1 cellular context compared by ENCODE assay signal in the genomic region with DNA sequence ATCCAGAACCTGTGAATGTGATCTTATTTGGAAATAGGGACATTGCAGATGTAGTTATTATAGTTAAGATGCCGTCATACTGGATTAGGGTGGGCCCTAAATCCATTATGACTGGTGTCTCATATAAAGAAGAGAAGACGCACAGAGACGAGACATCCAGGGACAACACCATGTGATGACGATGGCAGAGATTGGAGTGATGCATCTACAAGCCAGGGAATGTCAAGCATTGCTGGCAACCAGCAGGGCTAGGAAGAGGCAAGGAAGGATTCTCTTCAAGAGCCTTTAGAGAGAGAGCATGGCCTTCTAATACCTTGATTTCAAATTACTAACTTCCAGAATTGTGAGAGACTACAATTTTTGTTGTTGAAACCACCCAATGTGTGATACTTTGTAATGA.
TF ChIP-seq lines count a peak whose summit lies in the region.

No MANE protein-coding gene starts in this region.

TF ChIP-seq in GM23338, 12 proteins besides CTCF, POLR2A, EP300 and RAD21 (continued from another document):
- TF ChIP-seq, protein P1, sequence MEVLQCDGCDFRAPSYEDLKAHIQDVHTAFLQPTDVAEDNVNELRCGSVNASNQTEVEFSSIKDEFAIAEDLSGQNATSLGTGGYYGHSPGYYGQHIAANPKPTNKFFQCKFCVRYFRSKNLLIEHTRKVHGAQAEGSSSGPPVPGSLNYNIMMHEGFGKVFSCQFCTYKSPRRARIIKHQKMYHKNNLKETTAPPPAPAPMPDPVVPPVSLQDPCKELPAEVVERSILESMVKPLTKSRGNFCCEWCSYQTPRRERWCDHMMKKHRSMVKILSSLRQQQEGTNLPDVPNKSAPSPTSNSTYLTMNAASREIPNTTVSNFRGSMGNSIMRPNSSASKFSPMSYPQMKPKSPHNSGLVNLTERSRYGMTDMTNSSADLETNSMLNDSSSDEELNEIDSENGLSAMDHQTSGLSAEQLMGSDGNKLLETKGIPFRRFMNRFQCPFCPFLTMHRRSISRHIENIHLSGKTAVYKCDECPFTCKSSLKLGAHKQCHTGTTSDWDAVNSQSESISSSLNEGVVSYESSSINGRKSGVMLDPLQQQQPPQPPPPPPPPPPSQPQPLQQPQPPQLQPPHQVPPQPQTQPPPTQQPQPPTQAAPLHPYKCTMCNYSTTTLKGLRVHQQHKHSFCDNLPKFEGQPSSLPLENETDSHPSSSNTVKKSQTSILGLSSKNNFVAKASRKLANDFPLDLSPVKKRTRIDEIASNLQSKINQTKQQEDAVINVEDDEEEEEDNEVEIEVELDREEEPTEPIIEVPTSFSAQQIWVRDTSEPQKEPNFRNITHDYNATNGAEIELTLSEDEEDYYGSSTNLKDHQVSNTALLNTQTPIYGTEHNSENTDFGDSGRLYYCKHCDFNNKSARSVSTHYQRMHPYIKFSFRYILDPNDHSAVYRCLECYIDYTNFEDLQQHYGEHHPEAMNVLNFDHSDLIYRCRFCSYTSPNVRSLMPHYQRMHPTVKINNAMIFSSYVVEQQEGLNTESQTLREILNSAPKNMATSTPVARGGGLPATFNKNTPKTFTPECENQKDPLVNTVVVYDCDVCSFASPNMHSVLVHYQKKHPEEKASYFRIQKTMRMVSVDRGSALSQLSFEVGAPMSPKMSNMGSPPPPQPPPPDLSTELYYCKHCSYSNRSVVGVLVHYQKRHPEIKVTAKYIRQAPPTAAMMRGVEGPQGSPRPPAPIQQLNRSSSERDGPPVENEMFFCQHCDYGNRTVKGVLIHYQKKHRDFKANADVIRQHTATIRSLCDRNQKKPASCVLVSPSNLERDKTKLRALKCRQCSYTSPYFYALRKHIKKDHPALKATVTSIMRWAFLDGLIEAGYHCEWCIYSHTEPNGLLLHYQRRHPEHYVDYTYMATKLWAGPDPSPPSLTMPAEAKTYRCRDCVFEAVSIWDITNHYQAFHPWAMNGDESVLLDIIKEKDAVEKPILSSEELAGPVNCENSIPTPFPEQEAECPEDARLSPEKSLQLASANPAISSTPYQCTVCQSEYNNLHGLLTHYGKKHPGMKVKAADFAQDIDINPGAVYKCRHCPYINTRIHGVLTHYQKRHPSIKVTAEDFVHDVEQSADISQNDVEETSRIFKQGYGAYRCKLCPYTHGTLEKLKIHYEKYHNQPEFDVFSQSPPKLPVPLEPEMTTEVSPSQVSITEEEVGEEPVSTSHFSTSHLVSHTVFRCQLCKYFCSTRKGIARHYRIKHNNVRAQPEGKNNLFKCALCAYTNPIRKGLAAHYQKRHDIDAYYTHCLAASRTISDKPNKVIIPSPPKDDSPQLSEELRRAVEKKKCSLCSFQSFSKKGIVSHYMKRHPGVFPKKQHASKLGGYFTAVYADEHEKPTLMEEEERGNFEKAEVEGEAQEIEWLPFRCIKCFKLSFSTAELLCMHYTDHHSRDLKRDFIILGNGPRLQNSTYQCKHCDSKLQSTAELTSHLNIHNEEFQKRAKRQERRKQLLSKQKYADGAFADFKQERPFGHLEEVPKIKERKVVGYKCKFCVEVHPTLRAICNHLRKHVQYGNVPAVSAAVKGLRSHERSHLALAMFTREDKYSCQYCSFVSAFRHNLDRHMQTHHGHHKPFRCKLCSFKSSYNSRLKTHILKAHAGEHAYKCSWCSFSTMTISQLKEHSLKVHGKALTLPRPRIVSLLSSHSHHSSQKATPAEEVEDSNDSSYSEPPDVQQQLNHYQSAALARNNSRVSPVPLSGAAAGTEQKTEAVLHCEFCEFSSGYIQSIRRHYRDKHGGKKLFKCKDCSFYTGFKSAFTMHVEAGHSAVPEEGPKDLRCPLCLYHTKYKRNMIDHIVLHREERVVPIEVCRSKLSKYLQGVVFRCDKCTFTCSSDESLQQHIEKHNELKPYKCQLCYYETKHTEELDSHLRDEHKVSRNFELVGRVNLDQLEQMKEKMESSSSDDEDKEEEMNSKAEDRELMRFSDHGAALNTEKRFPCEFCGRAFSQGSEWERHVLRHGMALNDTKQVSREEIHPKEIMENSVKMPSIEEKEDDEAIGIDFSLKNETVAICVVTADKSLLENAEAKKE (CRISPR knock-in tag; IDR thresholded peaks at IDR 0.05): no peak
- TF ChIP-seq ZNF114 (CRISPR knock-in tag; IDR thresholded peaks at IDR 0.05) (no peak), EZH2phosphoT487 (IDR thresholded peaks at IDR 0.05; ENCODE audit: unreplicated experiment) (no peak), ZNF331 (CRISPR knock-in tag; IDR thresholded peaks at IDR 0.05; ENCODE audit: low read depth) (no peak), CREB1 (CRISPR knock-in tag; IDR thresholded peaks at IDR 0.05; ENCODE audit: low read depth) (no peak), STAT1 (IDR thresholded peaks at IDR 0.05; ENCODE audit: unreplicated experiment) (no peak), POLR2AphosphoS5 (IDR thresholded peaks at IDR 0.05; ENCODE audit: low read depth) (no peak)
- TF ChIP-seq, protein P2, sequence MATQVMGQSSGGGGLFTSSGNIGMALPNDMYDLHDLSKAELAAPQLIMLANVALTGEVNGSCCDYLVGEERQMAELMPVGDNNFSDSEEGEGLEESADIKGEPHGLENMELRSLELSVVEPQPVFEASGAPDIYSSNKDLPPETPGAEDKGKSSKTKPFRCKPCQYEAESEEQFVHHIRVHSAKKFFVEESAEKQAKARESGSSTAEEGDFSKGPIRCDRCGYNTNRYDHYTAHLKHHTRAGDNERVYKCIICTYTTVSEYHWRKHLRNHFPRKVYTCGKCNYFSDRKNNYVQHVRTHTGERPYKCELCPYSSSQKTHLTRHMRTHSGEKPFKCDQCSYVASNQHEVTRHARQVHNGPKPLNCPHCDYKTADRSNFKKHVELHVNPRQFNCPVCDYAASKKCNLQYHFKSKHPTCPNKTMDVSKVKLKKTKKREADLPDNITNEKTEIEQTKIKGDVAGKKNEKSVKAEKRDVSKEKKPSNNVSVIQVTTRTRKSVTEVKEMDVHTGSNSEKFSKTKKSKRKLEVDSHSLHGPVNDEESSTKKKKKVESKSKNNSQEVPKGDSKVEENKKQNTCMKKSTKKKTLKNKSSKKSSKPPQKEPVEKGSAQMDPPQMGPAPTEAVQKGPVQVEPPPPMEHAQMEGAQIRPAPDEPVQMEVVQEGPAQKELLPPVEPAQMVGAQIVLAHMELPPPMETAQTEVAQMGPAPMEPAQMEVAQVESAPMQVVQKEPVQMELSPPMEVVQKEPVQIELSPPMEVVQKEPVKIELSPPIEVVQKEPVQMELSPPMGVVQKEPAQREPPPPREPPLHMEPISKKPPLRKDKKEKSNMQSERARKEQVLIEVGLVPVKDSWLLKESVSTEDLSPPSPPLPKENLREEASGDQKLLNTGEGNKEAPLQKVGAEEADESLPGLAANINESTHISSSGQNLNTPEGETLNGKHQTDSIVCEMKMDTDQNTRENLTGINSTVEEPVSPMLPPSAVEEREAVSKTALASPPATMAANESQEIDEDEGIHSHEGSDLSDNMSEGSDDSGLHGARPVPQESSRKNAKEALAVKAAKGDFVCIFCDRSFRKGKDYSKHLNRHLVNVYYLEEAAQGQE (IDR thresholded peaks at IDR 0.05; ENCODE audit: unreplicated experiment): no peak
